8 cellular contexts compared by ENCODE assay signal in genomic region chr5:158979749-158980521, GRCh38.
A peak's percentile ranks its signal among the peaks of the same experiment; 100 is the strongest.
DNase-seq lines count a peak whose midpoint lies in the region; FAIRE-seq and TF ChIP-seq lines count a peak whose summit lies in the region.

No MANE protein-coding gene starts in this region.

- H3K4me3 Mint-ChIP-seq in astrocyte (ENCODE audit: unreplicated experiment): no peak overlapping the region

- TF ChIP-seq CTCF in astrocyte (IDR thresholded peaks at IDR 0.05; ENCODE audit: insufficient read depth, low read depth, low read length): no peak

- H3K4me1 ChIP-seq in astrocyte (ENCODE audit: insufficient read depth, low read length) (peaks cover 40% of the 10 kb centered on the region), stomach smooth muscle (ENCODE audit: control insufficient read depth, insufficient read depth, low read length) (peaks cover 4% of the 10 kb centered on the region)

- H3K27ac ChIP-seq in astrocyte (ENCODE audit: low read depth, low read length): peak overlapping the region; percentile 71
- H3K27ac ChIP-seq in stomach smooth muscle (ENCODE audit: low read length): no peak overlapping the region

- peak overlapping the region; percentile 67 for H2AFZ ChIP-seq in astrocyte (ENCODE audit: low read depth, low read length)

- peaks cover 30% of the 10 kb centered on the region for H3K4me1 Mint-ChIP-seq in astrocyte (ENCODE audit: low read depth, unreplicated experiment)

- no peaks in the 10 kb centered on the region for H4K20me1 ChIP-seq in astrocyte (ENCODE audit: insufficient read depth, low read length)

- H3K36me3 ChIP-seq in astrocyte (ENCODE audit: insufficient read depth, low read length) (no peaks in the 10 kb centered on the region), stomach smooth muscle (ENCODE audit: control insufficient read depth in 2 of 2, insufficient read depth in 2 of 2, low read length in 2 of 2) (no peaks in the 10 kb centered on the region)

- peak; percentile 54 for FAIRE-seq in astrocyte (lab: Jason Lieb, UNC)

- H3K4me3 ChIP-seq in astrocyte (ENCODE audit: insufficient read depth, low read depth, low read length): peak overlapping the region; percentile 45
- peak overlapping the region; percentile 63 to 68 for H3K4me3 ChIP-seq in stomach smooth muscle (ENCODE audit: low read length in 2 of 2)

- H3K9me3 ChIP-seq in astrocyte (ENCODE audit: insufficient read depth, low read depth, low read length) (no peaks in the 10 kb centered on the region), stomach smooth muscle (ENCODE audit: control insufficient read depth in 2 of 2, low read length in 2 of 2) (no peaks in the 10 kb centered on the region)

- peak overlapping the region; percentile 84 for H3K4me2 ChIP-seq in astrocyte (ENCODE audit: low read length)

- H3K27me3 ChIP-seq in astrocyte (ENCODE audit: insufficient read depth, low read length) (no peaks in the 10 kb centered on the region), stomach smooth muscle (ENCODE audit: control insufficient read depth in 1 of 2, insufficient read depth in 2 of 2, low read length in 2 of 2) (no peaks in the 10 kb centered on the region)

- no peaks in the 10 kb centered on the region for H3K9me3 Mint-ChIP-seq in astrocyte (ENCODE audit: unreplicated experiment)

- H3K9ac ChIP-seq in astrocyte (ENCODE audit: low read length) (peak overlapping the region; percentile 66), stomach smooth muscle (ENCODE audit: low read length in 2 of 2) (peak overlapping the region; percentile 35 to 48)

- no peaks in the 10 kb centered on the region for H3K36me3 Mint-ChIP-seq in astrocyte (ENCODE audit: low read depth, unreplicated experiment)

- DNase-seq in HT1080 (ENCODE audit: low read depth) (peak; percentile 39), astrocyte (ENCODE audit: low read depth) (peak; percentile 49), iris pigment epithelial cell (ENCODE audit: low read depth) (peak; percentile 59), OCI-M1 (lab: John Stamatoyannopoulos, UW) (no peak), COLO668 (lab: John Stamatoyannopoulos, UW; ENCODE audit: unreplicated experiment) (no peak), SKM-1 treated with dmso at 0.1 percent for 144 hours (lab: John Stamatoyannopoulos, UW; ENCODE audit: unreplicated experiment) (no peak), NCI-H146 treated with DMSO at 0.1 percent for 48 hours (lab: John Stamatoyannopoulos, UW; ENCODE audit: unreplicated experiment) (no peak)

- no peaks in the 10 kb centered on the region for H3K79me2 ChIP-seq in astrocyte (ENCODE audit: insufficient read depth, low read length)

- peak overlapping the region; percentile 13 for H3K27ac Mint-ChIP-seq in astrocyte (ENCODE audit: unreplicated experiment)

- H3K27me3 Mint-ChIP-seq in astrocyte (ENCODE audit: low read depth, unreplicated experiment): peaks cover 4% of the 10 kb centered on the region

Comparison
In these comparisons a context has a peak if more than half of its experiments do, and no peak if none do; other contexts are left out.
1. DNase-seq: peak in HT1080 (single experiment), astrocyte (single experiment) and iris pigment epithelial cell (single experiment); none in OCI-M1 (single experiment), COLO668 (single experiment), SKM-1 treated with dmso at 0.1 percent for 144 hours (single experiment) and NCI-H146 treated with DMSO at 0.1 percent for 48 hours (single experiment).